In the genomic region with DNA sequence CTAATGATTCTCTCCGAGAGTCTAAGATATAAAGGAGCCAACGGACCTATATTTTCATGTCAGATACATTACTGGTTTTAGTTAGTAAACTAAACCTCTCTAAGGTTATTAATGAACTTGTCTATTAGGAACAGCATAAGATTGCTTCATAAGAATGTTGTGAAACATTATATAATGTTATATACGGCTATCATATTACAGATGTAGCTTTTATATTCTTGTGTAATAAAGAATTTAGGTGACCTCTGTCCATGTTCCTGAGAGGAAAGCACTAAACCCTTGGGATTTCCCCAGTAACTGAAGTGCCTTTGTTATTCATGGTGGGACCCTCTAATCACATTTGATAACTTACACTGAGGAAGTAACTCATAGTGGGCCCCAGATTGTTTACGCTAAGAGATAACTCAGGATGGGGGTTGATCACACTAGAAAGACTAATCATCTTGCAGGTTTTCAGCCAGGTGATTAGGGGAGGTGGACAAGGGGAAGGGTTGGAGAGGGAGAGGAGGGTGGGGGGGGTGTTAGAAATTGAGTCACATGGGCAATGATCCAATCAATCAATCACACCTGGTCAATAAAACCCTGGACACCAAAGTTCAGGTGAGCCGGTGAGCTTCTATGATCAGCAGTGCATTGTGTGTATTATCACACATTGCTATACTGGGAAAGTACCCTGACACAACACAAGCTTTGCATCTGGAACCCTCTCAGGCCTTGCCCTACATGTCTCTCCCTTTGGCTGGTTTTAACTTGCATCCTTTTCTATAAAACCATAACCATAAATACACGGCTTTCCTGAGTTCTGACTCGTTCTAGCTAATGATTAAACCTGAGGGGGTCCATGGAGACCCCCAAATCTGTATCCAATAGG, we compare ENCODE assay signal across 1 cellular context.
TF ChIP-seq lines count a peak whose summit lies in the region.

No MANE protein-coding gene starts in this region.

TF ChIP-seq in IMR-90, 13 proteins besides CTCF, POLR2A, EP300 and RAD21 (continued from another document):
- TF ChIP-seq CHD1 (IDR thresholded peaks at IDR 0.05; ENCODE audit: low read depth, low read length), result no peak
TF ChIP-seq in IMR-90: peak in this region for 1.
